15 cellular contexts compared by ENCODE assay signal in genomic region chr1:50099654-50100053, GRCh38. TPM values are rescaled to one million over a fixed set of nuclear protein-coding genes. Genes with fewer than 3 reads are reported as not detected.
DNase-seq lines count a peak whose midpoint lies in the region; ATAC-seq and TF ChIP-seq lines count a peak whose summit lies in the region.
"Had no signal": no experiment of that assay in that cellular context is flagged by ENCODE, and none has a peak within 500 bp of the region (broad histone marks: within the 10 kb centered on the region; RNA-seq: fewer than 3 reads in every experiment).

No MANE protein-coding gene starts in this region.

- H3K4me3 Mint-ChIP-seq in glutamatergic neuron (ENCODE audit: unreplicated experiment), result no peak overlapping the region
- no peak overlapping the region for H3K4me3 Mint-ChIP-seq in type B pancreatic cell
- H3K4me3 Mint-ChIP-seq: CD14-positive monocyte; CD8-positive, alpha-beta T cell; IgD-negative memory B cell had no signal

- H3K9me2 ChIP-seq in OCI-LY7 (ENCODE audit: insufficient read depth, low read length), result no peaks in the 10 kb centered on the region

- H3K4me1 Mint-ChIP-seq in glutamatergic neuron (ENCODE audit: low read depth, unreplicated experiment) (peaks cover 31% of the 10 kb centered on the region), type B pancreatic cell (ENCODE audit: unreplicated experiment) (no peaks in the 10 kb centered on the region)

- peaks cover 9% of the 10 kb centered on the region for H3K27me3 ChIP-seq in Panc1 (ENCODE audit: control insufficient read depth, insufficient read depth, low read length)
- H3K27me3 ChIP-seq: BE2C had no signal

- H3K27me3 Mint-ChIP-seq in glutamatergic neuron (ENCODE audit: unreplicated experiment) (peaks cover 10% of the 10 kb centered on the region), type B pancreatic cell (peaks cover 3% of the 10 kb centered on the region)
- H3K27me3 Mint-ChIP-seq: IgD-negative memory B cell had no signal

- H3K36me3 Mint-ChIP-seq in glutamatergic neuron (ENCODE audit: unreplicated experiment), result no peaks in the 10 kb centered on the region
- H3K36me3 Mint-ChIP-seq in type B pancreatic cell, result no peaks in the 10 kb centered on the region
- H3K36me3 Mint-ChIP-seq: CD14-positive monocyte; CD8-positive, alpha-beta T cell; IgD-negative memory B cell had no signal

- no peak overlapping the region for H3K27ac ChIP-seq in OCI-LY7 (ENCODE audit: low read depth, low read length, poor library complexity, severe bottlenecking)
- H3K27ac ChIP-seq in Panc1 (ENCODE audit: low read length), result no peak overlapping the region
- H3K27ac ChIP-seq: A549 had no signal

- H3K79me2 ChIP-seq in OCI-LY7 (ENCODE audit: insufficient read depth, low read depth, low read length), result no peaks in the 10 kb centered on the region

- ATAC-seq in Panc1, result no peak
- no peak for ATAC-seq in omental fat pad (ENCODE audit: low FRiP score)
- ATAC-seq: A549; CD8-positive, alpha-beta T cell had no signal

- H3K9me3 ChIP-seq in OCI-LY7 (ENCODE audit: low read length) (no peaks in the 10 kb centered on the region), Panc1 (ENCODE audit: control insufficient read depth, insufficient read depth, low read depth, low read length) (no peaks in the 10 kb centered on the region)
- H3K9me3 ChIP-seq: A549, BE2C, Caco-2 had no signal

- DNase-seq in OCI-LY7 (ENCODE audit: low spot score) (no peak), Panc1 (ENCODE audit: low read depth, low spot score) (no peak), glutamatergic neuron (no peak), type B pancreatic cell (ENCODE audit: extremely low spot score, unreplicated experiment) (no peak), omental fat pad (ENCODE audit: low spot score) (no peak), COLO668 (lab: John Stamatoyannopoulos, UW; ENCODE audit: unreplicated experiment) (no peak)
- no peak for DNase-seq in activated naive CD4-positive, alpha-beta T cell (lab: John Stamatoyannopoulos, UW)
- DNase-seq: BE2C; Caco-2; CD8-positive, alpha-beta T cell had no signal

- H3K4me1 ChIP-seq in OCI-LY7 (ENCODE audit: insufficient read depth, low read length, poor library complexity, severe bottlenecking), result no peaks in the 10 kb centered on the region
- no peaks in the 10 kb centered on the region for H3K4me1 ChIP-seq in Panc1 (ENCODE audit: control insufficient read depth, insufficient read depth, low read length)
- H3K4me1 ChIP-seq: A549, Caco-2 had no signal

- H3K36me3 ChIP-seq in OCI-LY7 (ENCODE audit: insufficient read depth, low read length) (no peaks in the 10 kb centered on the region), Panc1 (ENCODE audit: control insufficient read depth, insufficient read depth, low read length) (no peaks in the 10 kb centered on the region)
- H3K36me3 ChIP-seq: BE2C had no signal

- no peak overlapping the region for H3K4me3 ChIP-seq in OCI-LY7 (ENCODE audit: low read depth, low read length, poor library complexity, severe bottlenecking)
- H3K4me3 ChIP-seq in Panc1 (ENCODE audit: low read depth in 2 of 2, low read length in 2 of 2), result no peak overlapping the region
- H3K4me3 ChIP-seq: A549 had no signal

- H3K4me2 ChIP-seq in OCI-LY7 (ENCODE audit: low read length), result no peak overlapping the region
- H3K4me2 ChIP-seq: A549 had no signal

- H4K20me1 ChIP-seq in OCI-LY7 (ENCODE audit: insufficient read depth, low read length), result no peaks in the 10 kb centered on the region

- CTCF ChIA-PET in OCI-LY7 (lab: Charles Lee; ENCODE audit: unreplicated experiment), result no interaction called here
- CTCF ChIA-PET in Panc1 (lab: Charles Lee), result no interaction called here

- no TSS peak for BruUV-seq in OCI-LY7 (replicated peaks; lab: Mats Ljungman, UMichigan)
- BruUV-seq in Panc1 (replicated peaks; lab: Mats Ljungman, UMichigan), result no TSS peak

- no peak overlapping the region for H2AFZ ChIP-seq in OCI-LY7 (ENCODE audit: low read length)

- H3K9me3 Mint-ChIP-seq in glutamatergic neuron (ENCODE audit: unreplicated experiment) (peaks cover 15% of the 10 kb centered on the region), type B pancreatic cell (no peaks in the 10 kb centered on the region)
- H3K9me3 Mint-ChIP-seq: CD8-positive, alpha-beta T cell; IgD-negative memory B cell had no signal

- POLR2A ChIA-PET in OCI-LY7 (lab: Charles Lee), result no interaction called here
- POLR2A ChIA-PET in Panc1 (lab: Charles Lee), result no interaction called here

- H3K27ac Mint-ChIP-seq in glutamatergic neuron (ENCODE audit: unreplicated experiment) (no peak overlapping the region), type B pancreatic cell (no peak overlapping the region)
- H3K27ac Mint-ChIP-seq: CD14-positive monocyte; CD8-positive, alpha-beta T cell; IgD-negative memory B cell had no signal

- intact Hi-C loops in OCI-LY7 (cut with micrococcal nuclease; ENCODE audit: unreplicated experiment), result no loop called here
- intact Hi-C loops in Panc1 (cut with micrococcal nuclease; ENCODE audit: unreplicated experiment), result no loop called here

- 0 out of 2 replicates have a peak, but pooled peaks have one; percentile 15 for TF ChIP-seq CTCF in OCI-LY7 (conservative IDR thresholded peaks at IDR 0.05; ENCODE audit: low read length)
- peak; percentile 10; the same call in 1 of the 2 replicates for TF ChIP-seq CTCF in Panc1 (IDR thresholded peaks at IDR 0.05)
- peak; percentile 57 for TF ChIP-seq CTCF in glutamatergic neuron (IDR thresholded peaks at IDR 0.05; ENCODE audit: partially characterized antibody, unreplicated experiment)
- TF ChIP-seq CTCF in type B pancreatic cell (conservative IDR thresholded peaks at IDR 0.05), result peak; percentile 40
- TF ChIP-seq CTCF in omental fat pad (IDR thresholded peaks at IDR 0.05), result no peak

- in situ Hi-C loops in Panc1 (cut with HindIII; ENCODE audit: low pct_unique_long_range_greater_than_20kb, low sequenced_read_pairs), result no loop called here

RNA-seq across cellular contexts. Expression of gene ELAVL4, which starts 9.1 kb away (rescaled TPM):
- not detected in 2 replicates for total RNA-seq in OCI-LY7 (2014; rRNA removed; shearing (Covaris generic))
- total RNA-seq in OCI-LY7 (2022) (not detected in 2 replicates), Panc1 (2021; ENCODE audit: unreplicated experiment) (not detected), glutamatergic neuron (ENCODE audit: unreplicated experiment) (477 TPM), type B pancreatic cell (ENCODE audit: low replicate concordance) (1.0 and 2.5 TPM in 2 replicates), omental fat pad (under 1 TPM in 1 of 4 donors, not detected in 3; 0.12 TPM)
- not detected for polyA plus RNA-seq in Panc1 (2012; ENCODE audit: insufficient read length)
- total RNA-seq: Caco-2; CD8-positive, alpha-beta T cell; HT-29 had no signal
- polyA plus RNA-seq: A549, AG04450, CD14-positive monocyte, IgD-negative memory B cell had no signal

Comparison
In these comparisons a context has a peak if more than half of its experiments do, and no peak if none do; other contexts are left out.
1. CTCF ChIP-seq: peak in OCI-LY7 (single experiment), Panc1 (single experiment), glutamatergic neuron (single experiment) and type B pancreatic cell (single experiment); none in omental fat pad (0 of 3).
2. RNA of gene ELAVL4, which starts 9.1 kb away (total RNA-seq): 477 TPM in glutamatergic neuron (single experiment); 1.0 to 2.5 TPM in type B pancreatic cell, 0.12 TPM in omental fat pad, not detected in OCI-LY7 and not detected in Panc1 (single experiment); every median in the first group is over 100 times any median in the second.